8 cellular contexts compared by ENCODE assay signal in the genomic region with DNA sequence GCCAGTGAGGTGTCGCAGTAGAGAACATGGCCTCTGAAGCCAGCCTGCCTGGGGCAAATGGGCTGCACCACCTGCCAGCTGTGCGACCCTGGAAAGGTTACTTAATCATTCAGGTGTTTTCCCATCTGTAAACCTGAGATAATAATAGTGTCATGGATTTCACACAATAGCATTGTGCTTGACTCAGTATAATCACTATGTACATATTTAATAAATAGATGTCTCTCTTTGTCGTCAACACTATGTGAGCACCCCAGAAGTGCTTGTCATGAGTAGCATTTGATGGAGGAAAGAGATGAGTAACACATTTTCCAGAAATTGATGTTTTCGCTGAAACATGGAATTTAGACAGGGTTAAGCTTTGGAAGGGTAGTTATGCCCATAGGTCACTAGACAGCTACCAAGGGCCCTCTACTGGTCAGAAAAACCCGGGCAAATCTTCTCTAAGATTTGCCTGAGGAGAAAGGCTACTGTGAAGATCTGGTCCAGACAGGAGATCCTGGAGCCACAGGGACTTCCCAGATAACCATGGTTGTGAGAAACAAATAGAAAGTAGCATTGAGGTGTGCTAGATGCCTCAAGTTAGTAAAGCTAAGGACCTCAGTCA. TPM values are rescaled to one million over a fixed set of nuclear protein-coding genes. Genes with fewer than 3 reads are reported as not detected.
DNase-seq lines count a peak whose midpoint lies in the region; FAIRE-seq and TF ChIP-seq lines count a peak whose summit lies in the region.

No MANE protein-coding gene starts in this region.

- peak; percentile 47 for TF ChIP-seq CTCF in colonic mucosa (IDR thresholded peaks at IDR 0.05)

- FAIRE-seq in GM19239 (lab: Jason Lieb, UNC): peak; percentile 69

- H3K79me2 ChIP-seq in ACC112 (ENCODE audit: control insufficient read depth, insufficient read depth, low read length, unreplicated experiment): no peaks in the 10 kb centered on the region

- in situ Hi-C loops in KBM-7 (cut with MboI; ENCODE audit: low pct_unique_long_range_greater_than_20kb, low sequenced_read_pairs): loop anchor here (25.0 kb wide), 1 partner anchor 100 kb away; no protein-coding TSS in a partner anchor

- H3K4me3 ChIP-seq in ACC112 (ENCODE audit: low read depth, low read length) (no peak overlapping the region), colonic mucosa (no peak overlapping the region)

- peak overlapping the region; percentile 18 for H2AFZ ChIP-seq in ACC112 (ENCODE audit: low read length, unreplicated experiment)

- H3K4me1 ChIP-seq in ACC112 (ENCODE audit: control insufficient read depth, insufficient read depth, low read length, unreplicated experiment) (no peaks in the 10 kb centered on the region), colonic mucosa (no peaks in the 10 kb centered on the region)

- H3K9ac ChIP-seq in colonic mucosa (ENCODE audit: low read depth in 2 of 2, low read length in 2 of 2): no peak overlapping the region

- no peaks in the 10 kb centered on the region for H3K36me3 ChIP-seq in ACC112 (ENCODE audit: insufficient read depth, low read length)
- no peaks in the 10 kb centered on the region for H3K36me3 ChIP-seq in colonic mucosa

- H3K27me3 ChIP-seq in ACC112 (ENCODE audit: insufficient read depth, low read length) (no peaks in the 10 kb centered on the region), colonic mucosa (no peaks in the 10 kb centered on the region)

- intact Hi-C loops in colonic mucosa (cut with DNase I): loop anchor here (5.0 kb wide), 1 partner anchor 100 kb away; no protein-coding TSS in a partner anchor

- DNase-seq in GM19239 (ENCODE audit: insufficient read length, low spot score): no peak
- DNase-seq in NCI-H460 (ENCODE audit: extremely low read depth, low read depth): peak; percentile 28
- peak; percentile 49 for DNase-seq in colonic mucosa
- peak; percentile 66 for DNase-seq in myocyte (ENCODE audit: low read depth)
- DNase-seq in Ammon's horn (ENCODE audit: low spot score): no peak
- DNase-seq in activated CD4-positive, alpha-beta T cell treated with anti-CD3 and anti-CD28 coated beads for 48 hours: no peak
- DNase-seq in KBM-7: no peak

- H3K27ac ChIP-seq in ACC112 (ENCODE audit: low read depth, low read length): no peak overlapping the region
- H3K27ac ChIP-seq in colonic mucosa: no peak overlapping the region

- no peaks in the 10 kb centered on the region for H3K9me3 ChIP-seq in colonic mucosa

RNA-seq across cellular contexts. Expression of a gene that starts 9.5 kb away (rescaled TPM):
- total RNA-seq in NCI-H460 (2014; rRNA removed; shearing (Covaris generic)): 47.6 and 48.9 TPM in 2 replicates
- polyA plus RNA-seq in NCI-H460 (2014; cell fraction: nucleus; rRNA removed): 34.4 and 48.0 TPM in 2 replicates
- total RNA-seq in colonic mucosa: 10 to 100 TPM; 28.2 to 61.8 TPM
- total RNA-seq in myocyte: 34.9 and 61.2 TPM in 2 replicates
- polyA plus RNA-seq in myocyte (2012): 12.3 TPM

Comparison
In these comparisons a context has a peak if more than half of its experiments do, and no peak if none do; other contexts are left out.
1. DNase-seq: peak in NCI-H460 (single experiment), colonic mucosa (single experiment) and myocyte (single experiment); none in GM19239 (single experiment), Ammon's horn (single experiment), activated CD4-positive, alpha-beta T cell treated with anti-CD3 and anti-CD28 coated beads for 48 hours (single experiment) and KBM-7 (single experiment).